In the genomic region with DNA sequence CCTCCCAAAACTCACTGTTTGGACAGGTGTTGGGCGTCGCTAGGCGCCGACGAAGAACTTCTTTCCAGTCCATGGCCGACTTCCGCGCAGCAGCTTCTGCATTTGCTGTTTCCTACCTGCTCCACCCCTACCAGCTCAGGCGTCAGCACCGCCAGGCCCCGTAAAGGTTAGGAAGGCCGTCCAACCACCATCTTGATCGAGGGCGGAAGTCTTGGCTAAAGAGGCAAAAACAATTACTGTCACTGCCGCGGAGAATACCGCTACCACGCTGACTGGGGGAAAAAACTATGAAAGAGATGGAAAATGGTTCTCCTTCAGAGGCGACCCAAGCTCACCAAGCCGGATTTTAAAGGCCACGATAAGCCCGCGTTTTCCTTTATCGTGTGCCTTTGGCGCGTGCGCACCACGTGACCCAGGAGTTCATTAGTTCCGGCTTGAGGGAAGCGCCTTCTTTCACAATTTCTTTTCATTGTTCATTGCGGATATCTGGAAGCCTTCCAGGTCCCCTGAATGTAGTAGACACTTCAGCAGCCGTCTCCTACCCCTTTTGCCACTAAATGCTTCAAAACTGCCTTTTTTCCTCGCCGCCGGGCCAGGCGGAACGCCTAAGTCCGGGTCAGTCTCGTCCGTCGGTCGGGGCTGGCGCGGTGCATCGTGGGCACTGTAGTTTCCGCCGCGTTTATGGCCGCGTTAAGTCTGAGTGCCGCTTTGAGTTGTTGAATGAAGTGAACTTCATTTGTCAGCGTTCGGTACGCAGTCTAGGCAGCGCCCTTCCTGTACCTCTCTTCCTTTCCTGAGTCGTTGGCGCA, we compare ENCODE assay signal across 8 cellular contexts. TPM values are rescaled to one million over a fixed set of nuclear protein-coding genes. Genes with fewer than 3 reads are reported as not detected.
DNase-seq lines count a peak whose midpoint lies in the region; ATAC-seq and TF ChIP-seq lines count a peak whose summit lies in the region.

A gene (minus strand): TSS at position 104 of the 809 bp plus-strand sequence. CDS start 31 bp downstream, at position 73.
A gene (plus strand): TSS at position 666 of the 809 bp plus-strand sequence. CDS start 694 bp downstream, outside the sequence.

- peak within 1 kb of the TSS; percentile 80 for H3K4me3 ChIP-seq in HUES64 (ENCODE audit: low read length)
- peak within 1 kb of the TSS; percentile 85 for H3K4me3 ChIP-seq in OCI-LY1 (ENCODE audit: low read depth, low read length, poor library complexity, severe bottlenecking)

- no peaks in the 10 kb centered on the region for H3K9me2 ChIP-seq in OCI-LY1 (ENCODE audit: low read depth, low read length)

- under 1% methylated on average over 57 of the region's 57 CpGs for WGBS in HUES64

- H3K36me3 Mint-ChIP-seq in Calu3 (ENCODE audit: insufficient read depth, unreplicated experiment) (peaks cover 40% of the 10 kb centered on the region), endothelial cell (ENCODE audit: low read depth, unreplicated experiment) (peaks cover 8% of the 10 kb centered on the region), mesothelial cell of epicardium (peaks cover 8% of the 10 kb centered on the region)

- H3K4me1 ChIP-seq in HUES64 (ENCODE audit: insufficient read depth, low read length) (peaks cover 10% of the 10 kb centered on the region), OCI-LY1 (ENCODE audit: insufficient read depth, low read length, severe bottlenecking) (peaks cover 42% of the 10 kb centered on the region)

- H3K27me3 ChIP-seq in HUES64 (ENCODE audit: insufficient read depth, low read length) (no peaks in the 10 kb centered on the region), OCI-LY1 (ENCODE audit: insufficient read depth, low read length) (no peaks in the 10 kb centered on the region)

- peak; percentile 82 for ATAC-seq in GM21447 (IDR thresholded peaks at IDR 0.05; ENCODE audit: unreplicated experiment)

- H3F3A ChIP-seq in OCI-LY1 (ENCODE audit: insufficient read depth, low read length): no peaks in the 10 kb centered on the region

- H4K20me1 ChIP-seq in OCI-LY1 (ENCODE audit: insufficient read depth, low read length): no peaks in the 10 kb centered on the region

- peak within 1 kb of the TSS; percentile 58 for H2AFZ ChIP-seq in OCI-LY1 (ENCODE audit: low read length)

- H3K27me3 Mint-ChIP-seq in Calu3 (ENCODE audit: unreplicated experiment): no peaks in the 10 kb centered on the region
- H3K27me3 Mint-ChIP-seq in endothelial cell (ENCODE audit: unreplicated experiment): peaks cover 9% of the 10 kb centered on the region
- H3K27me3 Mint-ChIP-seq in mesothelial cell of epicardium (ENCODE audit: low read depth): no peaks in the 10 kb centered on the region

- CTCF ChIA-PET in Calu3 (lab: Charles Lee): interaction anchor here (1.1 kb wide), 1 partner anchor 38 kb away, joined by 4 read pairs; no protein-coding TSS in a partner anchor

- intact Hi-C loops in Calu3 (cut with micrococcal nuclease; ENCODE audit: unreplicated experiment): no loop called here

- no TSS peak for BruUV-seq in Calu3 (replicated peaks; lab: Mats Ljungman, UMichigan)

- no peak for TF ChIP-seq CTCF in Calu3 (IDR thresholded peaks at IDR 0.05; ENCODE audit: unreplicated experiment)
- TF ChIP-seq CTCF in OCI-LY1 (IDR thresholded peaks at IDR 0.05; ENCODE audit: low read length): no peak
- TF ChIP-seq CTCF in endothelial cell (IDR thresholded peaks at IDR 0.05; ENCODE audit: unreplicated experiment): no peak
- no peak for TF ChIP-seq CTCF in mesothelial cell of epicardium (IDR thresholded peaks at IDR 0.05; ENCODE audit: unreplicated experiment)

- H3K27ac Mint-ChIP-seq in Calu3 (ENCODE audit: unreplicated experiment): peak within 1 kb of the TSS; percentile 100
- peak within 1 kb of the TSS; percentile 100 for H3K27ac Mint-ChIP-seq in endothelial cell (ENCODE audit: unreplicated experiment)
- H3K27ac Mint-ChIP-seq in mesothelial cell of epicardium: peak within 1 kb of the TSS; percentile 100

- H3K9me3 Mint-ChIP-seq in Calu3 (ENCODE audit: low read depth, unreplicated experiment) (no peaks in the 10 kb centered on the region), endothelial cell (ENCODE audit: unreplicated experiment) (no peaks in the 10 kb centered on the region), mesothelial cell of epicardium (no peaks in the 10 kb centered on the region)

- H3K4me3 Mint-ChIP-seq in Calu3 (ENCODE audit: low read depth, unreplicated experiment) (peak within 1 kb of the TSS; percentile 91), endothelial cell (ENCODE audit: unreplicated experiment) (peak within 1 kb of the TSS; percentile 96), mesothelial cell of epicardium (peak within 1 kb of the TSS; percentile 97)

- DNase-seq in Calu3 (peak; percentile 91), endothelial cell (ENCODE audit: low spot score) (peak; percentile 84), mesothelial cell of epicardium (ENCODE audit: low spot score in 2 of 2, unreplicated experiment in 2 of 2) (peak; percentile 66 to 82)
- DNase-seq in activated CD8-positive, alpha-beta memory T cell treated with anti-CD3 and anti-CD28 coated beads, Interleukin-2, amount 50 U/mL, for 4 hours: peak; percentile 83
- DNase-seq in stimulated activated CD8-positive, alpha-beta memory T cell treated with anti-CD3 and anti-CD28 coated beads, Interleukin-15, amount 100 ng/mL, for 48 hours (ENCODE audit: low read depth in 2 of 2): peak; percentile 77 to 78

- no peaks in the 10 kb centered on the region for H3K9me3 ChIP-seq in HUES64 (ENCODE audit: insufficient read depth, low read depth, low read length)
- no peaks in the 10 kb centered on the region for H3K9me3 ChIP-seq in OCI-LY1 (ENCODE audit: low read length)

- H3K4me1 Mint-ChIP-seq in Calu3 (ENCODE audit: low read depth, unreplicated experiment) (peaks cover 22% of the 10 kb centered on the region), endothelial cell (ENCODE audit: unreplicated experiment) (peaks cover 35% of the 10 kb centered on the region), mesothelial cell of epicardium (peaks cover 33% of the 10 kb centered on the region)

- peak within 1 kb of the TSS; percentile 95 for H3K27ac ChIP-seq in HUES64 (ENCODE audit: low read depth, low read length)
- H3K27ac ChIP-seq in OCI-LY1 (ENCODE audit: low read depth, low read length, poor library complexity, severe bottlenecking): peak within 1 kb of the TSS; percentile 93

- H3K79me2 ChIP-seq in OCI-LY1 (ENCODE audit: insufficient read depth, low read length): peaks cover 8% of the 10 kb centered on the region; the same call in 1 of the 2 replicates

- H3K9ac ChIP-seq in HUES64 (ENCODE audit: low read depth, low read length) (peak within 1 kb of the TSS; percentile 98), OCI-LY1 (ENCODE audit: low read length) (peak within 1 kb of the TSS; percentile 94)

- H3K36me3 ChIP-seq in HUES64 (ENCODE audit: insufficient read depth, low read length) (no peaks in the 10 kb centered on the region), OCI-LY1 (ENCODE audit: insufficient read depth, low read length) (peaks cover 13% of the 10 kb centered on the region; the same call in 1 of the 2 replicates)

- peak within 1 kb of the TSS; percentile 88 for H3K4me2 ChIP-seq in OCI-LY1 (ENCODE audit: low read length)

RNA-seq across cellular contexts. Expression of the first gene that starts in this region (rescaled TPM):
- 11.3 and 15.8 TPM in 2 replicates for total RNA-seq in Calu3 (2022)
- polyA plus RNA-seq in HUES64 (2013, experiment 1 of 2): 32.5 TPM
- 34.8 TPM for polyA plus RNA-seq in HUES64 (2013, experiment 2 of 2)
- total RNA-seq in endothelial cell (ENCODE audit: unreplicated experiment): 29.1 TPM
- total RNA-seq in mesothelial cell of epicardium: 24.3 to 25.2 TPM (median 25.2 TPM) in 3 replicates

RNA-seq across cellular contexts. Expression of the second gene that starts in this region (rescaled TPM):
- total RNA-seq in Calu3 (2022): 22.5 and 25.2 TPM in 2 replicates
- 28.3 TPM for polyA plus RNA-seq in HUES64 (2013, experiment 1 of 2)
- 29.2 TPM for polyA plus RNA-seq in HUES64 (2013, experiment 2 of 2)
- total RNA-seq in endothelial cell (ENCODE audit: unreplicated experiment): 56.6 TPM
- 31.2 to 32.6 TPM (median 31.4 TPM) in 3 replicates for total RNA-seq in mesothelial cell of epicardium

Comparison
In these comparisons a context has a peak if more than half of its experiments do, and no peak if none do; other contexts are left out.
1. Peak in every context shown above with its lines: DNase-seq, ATAC-seq, H3K4me3 ChIP-seq and H3K27ac ChIP-seq.